16 cellular contexts compared by ENCODE assay signal in the genomic region with DNA sequence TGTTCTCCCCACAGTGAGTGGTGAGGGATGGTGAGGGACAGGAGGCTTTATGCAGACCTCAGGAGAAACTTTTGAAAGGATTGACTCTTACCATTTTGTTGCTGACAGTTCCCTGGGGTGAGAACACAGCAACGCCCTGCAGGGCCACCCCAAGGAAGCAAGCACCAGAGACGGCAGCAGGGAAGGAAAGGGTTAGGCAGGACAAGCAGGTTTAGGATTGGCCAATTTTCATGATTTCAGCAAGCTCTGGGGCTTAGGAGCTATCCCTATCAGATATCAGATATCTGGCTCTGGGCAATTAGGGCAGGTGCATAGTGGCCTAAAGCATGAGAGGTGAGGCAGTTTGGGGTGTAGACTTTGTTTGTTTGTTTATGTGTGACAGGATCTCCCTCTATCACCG.
"Had no signal": no experiment of that assay in that cellular context is flagged by ENCODE, and none has a peak within 500 bp of the region (broad histone marks: within the 10 kb centered on the region; RNA-seq: fewer than 3 reads in every experiment).

No MANE protein-coding gene starts in this region.

- DNase-seq: cortex of kidney; effector CD4-positive, alpha-beta T cell; hypothalamus; left ventricle myocardium superior; lower lobe of right lung; natural killer cell; stimulated activated CD4-positive, alpha-beta T cell treated with anti-CD3 and anti-CD28 coated beads, Interleukin-2, amount 100 ng/mL, for 24 hours; stimulated activated CD4-positive, alpha-beta T cell treated with anti-CD3 and anti-CD28 coated beads, Interleukin-4, amount 100 ng/mL, for 24 hours; stimulated activated naive CD4-positive, alpha-beta T cell treated with Interleukin-2 at 50 U/mL for 16 hours; stomach; thyroid gland had no signal

- H3K27ac ChIP-seq: lower lobe of right lung, prostate gland, right atrium auricular region, stomach, thyroid gland had no signal

- H3K4me3 Mint-ChIP-seq: natural killer cell; neural crest cell; stimulated activated effector memory CD8-positive, alpha-beta T cell treated with anti-CD3 and anti-CD28 coated beads, Interleukin-12 subunit alpha, Interleukin-12 subunit beta, amount 100 ng/mL, for 72 hours had no signal

- H3K4me1 ChIP-seq: lower lobe of right lung, prostate gland, right atrium auricular region, stomach, thyroid gland had no signal

- H3K4me3 ChIP-seq: lower lobe of right lung, prostate gland, right atrium auricular region, smooth muscle cell, stomach, thyroid gland had no signal

- H3K36me3 ChIP-seq: lower lobe of right lung, prostate gland, right atrium auricular region, stomach, thyroid gland had no signal

- H3K27me3 ChIP-seq: right atrium auricular region, thyroid gland had no signal

- H3K27ac Mint-ChIP-seq: natural killer cell; stimulated activated effector memory CD8-positive, alpha-beta T cell treated with anti-CD3 and anti-CD28 coated beads, Interleukin-12 subunit alpha, Interleukin-12 subunit beta, amount 100 ng/mL, for 72 hours had no signal

- H3K4me1 Mint-ChIP-seq: natural killer cell; stimulated activated effector memory CD8-positive, alpha-beta T cell treated with anti-CD3 and anti-CD28 coated beads, Interleukin-12 subunit alpha, Interleukin-12 subunit beta, amount 100 ng/mL, for 72 hours had no signal

- H3K36me3 Mint-ChIP-seq: natural killer cell; stimulated activated effector memory CD8-positive, alpha-beta T cell treated with anti-CD3 and anti-CD28 coated beads, Interleukin-12 subunit alpha, Interleukin-12 subunit beta, amount 100 ng/mL, for 72 hours had no signal

- H3K9me3 ChIP-seq: lower lobe of right lung, prostate gland, right atrium auricular region, stomach, thyroid gland had no signal

- H3K9me3 Mint-ChIP-seq: natural killer cell; neural crest cell; stimulated activated effector memory CD8-positive, alpha-beta T cell treated with anti-CD3 and anti-CD28 coated beads, Interleukin-12 subunit alpha, Interleukin-12 subunit beta, amount 100 ng/mL, for 72 hours had no signal
